In the genomic region with DNA sequence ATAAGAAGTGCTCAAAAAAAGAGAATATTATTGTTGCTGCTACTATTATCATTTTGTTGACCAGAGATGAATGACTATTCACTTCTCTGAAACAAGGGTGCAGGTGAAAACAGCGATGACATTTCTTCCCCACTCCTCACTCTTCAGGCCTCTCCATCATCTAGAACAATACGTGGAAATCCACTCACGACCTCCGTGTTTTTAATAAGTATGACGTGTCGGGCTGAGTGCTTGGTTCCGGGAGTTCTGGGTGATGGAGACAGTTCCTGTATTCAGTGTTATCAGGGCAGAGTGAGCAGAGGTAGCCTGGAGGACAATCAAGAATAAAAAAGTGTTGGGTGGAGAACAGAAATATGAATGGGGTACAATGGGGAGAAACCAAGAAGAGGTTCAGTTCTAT, we compare ENCODE assay signal across 17 cellular contexts.
"Had no signal": no experiment of that assay in that cellular context is flagged by ENCODE, and none has a peak within 500 bp of the region (broad histone marks: within the 10 kb centered on the region; RNA-seq: fewer than 3 reads in every experiment).

No MANE protein-coding gene starts in this region.

- H3K27ac ChIP-seq: ascending aorta, coronary artery, gastrocnemius medialis, pancreas, right lobe of liver, stomach had no signal

- H3K27me3 ChIP-seq: ascending aorta, gastrocnemius medialis, pancreas, right lobe of liver, stomach had no signal

- H3K4me3 ChIP-seq: ascending aorta, coronary artery, gastrocnemius medialis, lung, pancreas, right lobe of liver, stomach had no signal

- ATAC-seq: esophagus mucosa, gastrocnemius medialis, left lobe of liver, pancreas, right lobe of liver had no signal

- H3K9me3 ChIP-seq: ascending aorta, gastrocnemius medialis, pancreas, right lobe of liver, stomach had no signal

- H3K4me1 ChIP-seq: ascending aorta, gastrocnemius medialis, pancreas, right lobe of liver, stomach had no signal

- DNase-seq: activated CD4-positive, alpha-beta T cell treated with anti-CD3 and anti-CD28 coated beads, Interleukin-2, amount 50 U/mL, for 1 hour; activated CD8-positive, alpha-beta memory T cell treated with anti-CD3 and anti-CD28 coated beads, Interleukin-2, amount 50 U/mL, for 48 hours; effector CD4-positive, alpha-beta T cell; gastrocnemius medialis; head of caudate nucleus; kidney; pancreas; right lobe of liver; small intestine; stimulated activated CD4-positive, alpha-beta T cell treated with anti-CD3 and anti-CD28 coated beads, Interleukin-15, amount 100 ng/mL, for 24 hours; stimulated activated CD4-positive, alpha-beta T cell treated with anti-CD3 and anti-CD28 coated beads, Interleukin-2, amount 100 ng/mL, for 48 hours; stomach had no signal

- H3K36me3 ChIP-seq: ascending aorta, gastrocnemius medialis, pancreas, right lobe of liver, stomach had no signal
